Comparison of ENCODE assay signal across 8 cellular contexts in the genomic region with DNA sequence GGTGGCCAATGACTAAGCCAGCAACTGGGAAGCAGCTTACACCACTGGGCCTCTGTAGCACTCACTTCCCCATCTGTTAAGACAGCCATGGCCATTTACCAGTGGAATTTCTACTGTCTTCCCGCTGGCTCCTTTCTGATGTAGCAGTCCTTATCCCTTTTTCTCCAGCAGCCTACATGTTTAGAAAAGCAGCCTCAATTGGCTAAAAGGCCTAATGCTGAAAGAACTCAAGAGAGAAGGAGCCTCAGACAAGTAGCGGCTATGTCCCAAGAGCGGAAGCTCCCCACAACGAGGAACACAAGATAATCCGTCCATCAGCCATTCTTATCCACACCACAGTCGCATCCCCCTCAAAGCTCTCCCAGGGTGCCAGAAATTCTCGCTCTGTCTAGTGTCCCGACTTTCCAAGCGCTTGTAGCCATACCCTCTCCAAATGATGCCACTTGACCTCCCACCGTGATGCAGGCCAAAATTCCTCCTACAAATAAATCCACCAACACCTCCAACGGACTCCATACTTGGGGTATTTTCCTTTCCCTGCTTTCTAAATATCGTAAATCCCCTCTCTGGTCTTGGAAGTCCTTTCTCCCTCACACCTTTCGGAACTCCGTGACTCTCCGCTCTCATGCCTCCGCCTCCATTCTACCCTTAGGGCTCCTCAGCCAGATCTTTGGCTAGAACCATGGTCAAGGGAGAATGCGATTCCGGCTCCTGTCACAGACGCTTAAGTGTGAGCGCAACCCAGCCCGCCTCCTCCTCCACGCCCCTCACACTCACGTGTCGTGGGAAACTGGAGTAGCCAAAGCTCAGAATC. TPM values are rescaled to one million over a fixed set of nuclear protein-coding genes. Genes with fewer than 3 reads are reported as not detected.
A peak's percentile ranks its signal among the peaks of the same experiment; 100 is the strongest.
DNase-seq lines count a peak whose midpoint lies in the region; ATAC-seq and TF ChIP-seq lines count a peak whose summit lies in the region.

No MANE protein-coding gene starts in this region.

- TF ChIP-seq CTCF in cardiac fibroblast (IDR thresholded peaks at IDR 0.05; ENCODE audit: low read depth, low read length) (no peak), kidney epithelial cell (IDR thresholded peaks at IDR 0.05; ENCODE audit: insufficient read depth, low read length, poor library complexity, severe bottlenecking) (no peak)

- H3K27ac Mint-ChIP-seq in CD4-positive, alpha-beta memory T cell: peak overlapping the region; percentile 87 to 99 (median 95)
- H3K27ac Mint-ChIP-seq in stimulated activated naive CD8-positive, alpha-beta T cell treated with anti-CD3 and anti-CD28 coated beads, Interleukin-15, Interleukin-2, amounts not matched to agents 100 ng/mL and 50 ng/mL, for 24 hours: peak overlapping the region; percentile 98

- peak overlapping the region; percentile 86 to 97 (median 96) for H3K4me3 Mint-ChIP-seq in CD4-positive, alpha-beta memory T cell
- H3K4me3 Mint-ChIP-seq in stimulated activated naive CD8-positive, alpha-beta T cell treated with anti-CD3 and anti-CD28 coated beads, Interleukin-15, Interleukin-2, amounts not matched to agents 100 ng/mL and 50 ng/mL, for 24 hours: peak overlapping the region; percentile 97

- H3K9me3 ChIP-seq in CD4-positive, alpha-beta memory T cell (ENCODE audit: control insufficient read depth in 1 of 2, low read length in 2 of 2): no peaks in the 10 kb centered on the region

- POLR2A ChIA-PET in CD4-positive, alpha-beta memory T cell (lab: Charles Lee; ENCODE audit: partially characterized antibody): interaction anchor here (0.7 to 10.1 kb wide), 22 partner anchors 10 to 759 kb away, joined by 3 to 492 read pairs (median 12); partner anchors contain the start of genes PHC1 and RIMKLB

- ATAC-seq in GM19023 (IDR thresholded peaks at IDR 0.05; ENCODE audit: unreplicated experiment): peak; percentile 40
- peak; percentile 35 for ATAC-seq in HG03135 (IDR thresholded peaks at IDR 0.05; ENCODE audit: unreplicated experiment)

- H3K27me3 Mint-ChIP-seq in CD4-positive, alpha-beta memory T cell: no peaks in the 10 kb centered on the region
- no peaks in the 10 kb centered on the region for H3K27me3 Mint-ChIP-seq in stimulated activated naive CD8-positive, alpha-beta T cell treated with anti-CD3 and anti-CD28 coated beads, Interleukin-15, Interleukin-2, amounts not matched to agents 100 ng/mL and 50 ng/mL, for 24 hours

- peaks cover 0 to 6% (median 0%) of the 10 kb centered on the region in 8 donors for H3K9me3 Mint-ChIP-seq in CD4-positive, alpha-beta memory T cell
- H3K9me3 Mint-ChIP-seq in stimulated activated naive CD8-positive, alpha-beta T cell treated with anti-CD3 and anti-CD28 coated beads, Interleukin-15, Interleukin-2, amounts not matched to agents 100 ng/mL and 50 ng/mL, for 24 hours: peaks cover 8% of the 10 kb centered on the region

- CTCF ChIA-PET in CD4-positive, alpha-beta memory T cell (lab: Charles Lee; ENCODE audit: partially characterized antibody): interaction anchor here (0.7 to 13.9 kb wide), 22 partner anchors 10 to 405 kb away, joined by 3 to 561 read pairs (median 6); partner anchors contain the start of gene PHC1

- peak overlapping the region; percentile 96 for H3K27ac ChIP-seq in CD4-positive, alpha-beta memory T cell (ENCODE audit: low read depth, low read length)

- H3K27me3 ChIP-seq in CD4-positive, alpha-beta memory T cell (ENCODE audit: insufficient read depth, low read length): no peaks in the 10 kb centered on the region
- no peaks in the 10 kb centered on the region for H3K27me3 ChIP-seq in kidney epithelial cell (ENCODE audit: control insufficient read depth, insufficient read depth, low read length)

- H3K36me3 ChIP-seq in CD4-positive, alpha-beta memory T cell (ENCODE audit: insufficient read depth, low read length): peaks cover 18% of the 10 kb centered on the region
- H3K36me3 ChIP-seq in kidney epithelial cell (ENCODE audit: control insufficient read depth, insufficient read depth, low read length): no peaks in the 10 kb centered on the region

- intact Hi-C loops in CD4-positive, alpha-beta memory T cell (cut with micrococcal nuclease): loop anchor here (1.0 to 2.0 kb wide), 2 partner anchors 35 to 252 kb away; partner anchors contain the start of genes PHC1 and RIMKLB

- DNase-seq in CD4-positive, alpha-beta memory T cell: no peak
- DNase-seq in OCI-M2 (lab: John Stamatoyannopoulos, UW; ENCODE audit: unreplicated experiment) (peak; percentile 41), cardiac fibroblast (ENCODE audit: low read depth in 2 of 2) (peak; percentile 49 to 50), kidney epithelial cell (ENCODE audit: low read depth) (no peak), middle frontal gyrus (ENCODE audit: extremely low spot score, low spot score) (no peak)

- H3K4me1 ChIP-seq in CD4-positive, alpha-beta memory T cell (ENCODE audit: insufficient read depth, low read length): peaks cover 59% of the 10 kb centered on the region

- peak overlapping the region; percentile 96 to 99 for H3K4me3 ChIP-seq in CD4-positive, alpha-beta memory T cell (ENCODE audit: low read length in 2 of 2)
- H3K4me3 ChIP-seq in cardiac fibroblast (replicated peaks in 1 of 2; ENCODE audit: low read depth in 2 of 2, low read length in 2 of 2): peak overlapping the region; percentile 85 to 91
- peak overlapping the region; percentile 85 for H3K4me3 ChIP-seq in kidney epithelial cell (ENCODE audit: low read depth, low read length)

- H3K36me3 Mint-ChIP-seq in CD4-positive, alpha-beta memory T cell: peaks cover 4 to 52% of the 10 kb centered on the region in 2 donors
- H3K36me3 Mint-ChIP-seq in stimulated activated naive CD8-positive, alpha-beta T cell treated with anti-CD3 and anti-CD28 coated beads, Interleukin-15, Interleukin-2, amounts not matched to agents 100 ng/mL and 50 ng/mL, for 24 hours (ENCODE audit: low read depth): peaks cover 51% of the 10 kb centered on the region

- peaks cover 47 to 77% (median 58%) of the 10 kb centered on the region in 4 donors for H3K4me1 Mint-ChIP-seq in CD4-positive, alpha-beta memory T cell
- peaks cover 65% of the 10 kb centered on the region for H3K4me1 Mint-ChIP-seq in stimulated activated naive CD8-positive, alpha-beta T cell treated with anti-CD3 and anti-CD28 coated beads, Interleukin-15, Interleukin-2, amounts not matched to agents 100 ng/mL and 50 ng/mL, for 24 hours (ENCODE audit: low read depth)

RNA-seq across cellular contexts. Expression of gene M6PR, which starts 0.5 kb away (rescaled TPM):
- total RNA-seq in CD4-positive, alpha-beta memory T cell: 100 to 1,000 TPM; 226 to 247 TPM
- polyA plus RNA-seq in CD4-positive, alpha-beta memory T cell: 100 to 1,000 TPM; 363 to 502 TPM
- total RNA-seq in kidney epithelial cell: 220 and 256 TPM in 2 replicates

RNA-seq across cellular contexts. Expression of gene PHC1, which starts 34.6 kb away (rescaled TPM):
- total RNA-seq in CD4-positive, alpha-beta memory T cell: 10 to 100 TPM; 52.4 to 52.8 TPM
- 10 to 100 TPM; 22.3 to 28.1 TPM for polyA plus RNA-seq in CD4-positive, alpha-beta memory T cell
- total RNA-seq in kidney epithelial cell: 67.8 and 76.7 TPM in 2 replicates

RNA-seq across cellular contexts. Expression of gene KLRG1, which starts 40.4 kb away (rescaled TPM):
- total RNA-seq in CD4-positive, alpha-beta memory T cell: 10 to 100 TPM; 51.2 to 55.8 TPM
- polyA plus RNA-seq in CD4-positive, alpha-beta memory T cell: 100 to 1,000 TPM in 1 of 2 donors, 10 to 100 TPM in 1; 98.9 to 161 TPM
- 0.48 and 2.5 TPM in 2 replicates for total RNA-seq in kidney epithelial cell

Comparison
In these comparisons a context has a peak if more than half of its experiments do, and no peak if none do; other contexts are left out.
1. DNase-seq: peak in OCI-M2 (single experiment) and cardiac fibroblast (2 of 2); none in CD4-positive, alpha-beta memory T cell (0 of 5), kidney epithelial cell (single experiment) and middle frontal gyrus (single experiment).
2. RNA of gene KLRG1, which starts 40.4 kb away (total RNA-seq): 51.2 to 55.8 TPM in CD4-positive, alpha-beta memory T cell; 0.48 to 2.5 TPM in kidney epithelial cell; every median in the first group is over 10 times any median in the second.
3. Peak in every context shown above with its lines, with median percentiles within 50 percentile points of each other: H3K4me3 ChIP-seq.